Comparison of ENCODE assay signal across 13 cellular contexts in genomic region chrX:153488231-153488914, GRCh38. TPM values are rescaled to one million over a fixed set of nuclear protein-coding genes. Genes with fewer than 3 reads are reported as not detected.
DNase-seq lines count a peak whose midpoint lies in the region; ATAC-seq and TF ChIP-seq lines count a peak whose summit lies in the region.
"Had no signal": no experiment of that assay in that cellular context is flagged by ENCODE, and none has a peak within 500 bp of the region (broad histone marks: within the 10 kb centered on the region; RNA-seq: fewer than 3 reads in every experiment).

No MANE protein-coding gene starts in this region.

- peak overlapping the region; percentile 44 to 83 (median 67) for H3K4me2 ChIP-seq in BLaER1 treated with 17β-estradiol and CSF1 and Interleukin-3, amounts not matched to agents 10 nM and 100 nM

- WGBS in ovary, 3 donors, result 24 to 35% (median 27%) methylated on average over 27 of the region's 27 CpGs

- TF ChIP-seq CTCF in ovary (IDR thresholded peaks at IDR 0.05), result no peak

- H3K9ac ChIP-seq in BLaER1 treated with 17β-estradiol and CSF1 and Interleukin-3, amounts not matched to agents 10 nM and 100 nM, result peak overlapping the region in 2 of 11 experiments; percentile 10 to 29; a peak in 3 of 22 replicates

- ATAC-seq in left ventricle myocardium superior (peak; percentile 78), HG03342 (IDR thresholded peaks at IDR 0.05; ENCODE audit: unreplicated experiment) (no peak), HG03196 (IDR thresholded peaks at IDR 0.05; ENCODE audit: unreplicated experiment) (no peak), GM21576 (IDR thresholded peaks at IDR 0.05; ENCODE audit: unreplicated experiment) (no peak)
- ATAC-seq: stimulated activated naive CD8-positive, alpha-beta T cell treated with anti-CD3 and anti-CD28 coated beads, Interleukin-15, Interleukin-2, amounts not matched to agents 100 U/mL and 50 U/mL, for 24 hours had no signal

- peaks cover 0 to 78% (median 0%) of the 10 kb centered on the region in 11 experiments; a peak in 10 of 22 replicates for H4K20me1 ChIP-seq in BLaER1 treated with 17β-estradiol and CSF1 and Interleukin-3, amounts not matched to agents 10 nM and 100 nM

- no peaks in the 10 kb centered on the region for H3K36me3 ChIP-seq in BLaER1 treated with 17β-estradiol and CSF1 and Interleukin-3, amounts not matched to agents 10 nM and 100 nM
- no peaks in the 10 kb centered on the region for H3K36me3 ChIP-seq in ovary

- TF ChIP-seq EP300 in ovary (IDR thresholded peaks at IDR 0.05), result no peak

- no peak for TF ChIP-seq POLR2A in ovary (IDR thresholded peaks at IDR 0.05)

- DNase-seq in amniotic epithelial cell (ENCODE audit: low read depth), result peak; percentile 26
- DNase-seq in left ventricle myocardium superior, result peak; percentile 63
- DNase-seq in ovary, result peak; percentile 39 to 75 (median 63)
- DNase-seq in posterior vena cava (ENCODE audit: low spot score), result no peak
- DNase-seq: NCI-H187; stimulated activated CD4-positive, alpha-beta T cell treated with anti-CD3 and anti-CD28 coated beads, Interleukin-4, amount 100 ng/mL, for 1 hour; stimulated activated naive CD8-positive, alpha-beta T cell treated with anti-CD3 and anti-CD28 coated beads, Interleukin-15, Interleukin-2, amounts not matched to agents 100 U/mL and 50 U/mL, for 24 hours; T-helper 2 cell had no signal

- H3K4me1 ChIP-seq in BLaER1 treated with 17β-estradiol and CSF1 and Interleukin-3, amounts not matched to agents 10 nM and 100 nM, result peaks cover 27 to 100% (median 97%) of the 10 kb centered on the region in 10 experiments; a peak in 19 of 20 replicates
- peaks cover 16% of the 10 kb centered on the region for H3K4me1 ChIP-seq in ovary (ENCODE audit: insufficient read depth)

- peaks cover 20 to 94% (median 74%) of the 10 kb centered on the region in 11 experiments for H3K27me3 ChIP-seq in BLaER1 treated with 17β-estradiol and CSF1 and Interleukin-3, amounts not matched to agents 10 nM and 100 nM
- no peaks in the 10 kb centered on the region for H3K27me3 ChIP-seq in ovary

- no peak overlapping the region for H3K4me3 ChIP-seq in BLaER1 treated with 17β-estradiol and CSF1 and Interleukin-3, amounts not matched to agents 10 nM and 100 nM
- H3K4me3 ChIP-seq in ovary, result no peak overlapping the region

- H3K9me3 ChIP-seq in BLaER1 treated with 17β-estradiol and CSF1 and Interleukin-3, amounts not matched to agents 10 nM and 100 nM (replicated peaks in 1 of 11), result no peaks in the 10 kb centered on the region
- no peaks in the 10 kb centered on the region for H3K9me3 ChIP-seq in ovary

- peak overlapping the region in 3 of 11 experiments; percentile 25 to 40 (median 40); a peak in 4 of 22 replicates for H3K27ac ChIP-seq in BLaER1 treated with 17β-estradiol and CSF1 and Interleukin-3, amounts not matched to agents 10 nM and 100 nM
- H3K27ac ChIP-seq in ovary, result peak overlapping the region in 1 of 2 donors; percentile 6

- intact Hi-C loops in left ventricle myocardium superior (cut with micrococcal nuclease), result no loop called here
- intact Hi-C loops in ovary (cut with DNase I), result loop anchor here in 1 of 4 donors (10.0 kb wide), 1 partner anchor 56 kb away; no protein-coding TSS in a partner anchor
- intact Hi-C loops in posterior vena cava (cut with DNase I), result no loop called here

RNA-seq across cellular contexts. Expression of gene BGN, which starts 6.4 kb away (rescaled TPM):
- total RNA-seq in left ventricle myocardium superior (40.6 TPM), ovary (10 to 100 TPM; 10.0 to 72.3 (median 31.2) TPM), posterior vena cava (100 to 1,000 TPM; 392 to 743 TPM)
- polyA plus RNA-seq in ovary, result 10 to 100 TPM; 81.6 to 81.7 TPM

RNA-seq across cellular contexts. Expression of gene HAUS7, which starts 18.0 kb away (rescaled TPM):
- total RNA-seq in left ventricle myocardium superior (16.2 TPM), ovary (10 to 100 TPM in 6 of 7 donors, 1 to 10 TPM in 1; 9.3 to 28.7 (median 18.7) TPM), posterior vena cava (10 to 100 TPM; 23.5 to 30.1 TPM)
- 10 to 100 TPM; 11.3 to 22.7 TPM for polyA plus RNA-seq in ovary

RNA-seq across cellular contexts. Expression of gene ATP2B3, which starts 29.1 kb away (rescaled TPM):
- not detected for total RNA-seq in left ventricle myocardium superior
- total RNA-seq in ovary, result 1 to 10 TPM in 1 of 7 donors, under 1 TPM in 2, not detected in 4; 0.23 to 1.6 (median 0.27) TPM
- polyA plus RNA-seq in ovary, result under 1 TPM in 1 of 2 donors, not detected in 1; 0.01 TPM
- under 1 TPM in 1 of 2 donors, not detected in 1; 0.19 TPM for total RNA-seq in posterior vena cava
- total RNA-seq: HT1080 had no signal

RNA-seq across cellular contexts. Expression of gene TREX2, which starts 42.5 kb away (rescaled TPM):
- total RNA-seq in left ventricle myocardium superior, result 0.25 TPM
- total RNA-seq in ovary, result 1 to 10 TPM in 3 of 7 donors, under 1 TPM in 3, not detected in 1; 0.35 to 2.3 (median 1.0) TPM
- polyA plus RNA-seq in ovary, result under 1 TPM in 1 of 2 donors, not detected in 1; 0.76 TPM
- total RNA-seq in posterior vena cava, result 1 to 10 TPM in 1 of 2 donors, under 1 TPM in 1; 0.48 to 1.9 TPM
